ENCODE assay signal across 22 cellular contexts in the genomic region with DNA sequence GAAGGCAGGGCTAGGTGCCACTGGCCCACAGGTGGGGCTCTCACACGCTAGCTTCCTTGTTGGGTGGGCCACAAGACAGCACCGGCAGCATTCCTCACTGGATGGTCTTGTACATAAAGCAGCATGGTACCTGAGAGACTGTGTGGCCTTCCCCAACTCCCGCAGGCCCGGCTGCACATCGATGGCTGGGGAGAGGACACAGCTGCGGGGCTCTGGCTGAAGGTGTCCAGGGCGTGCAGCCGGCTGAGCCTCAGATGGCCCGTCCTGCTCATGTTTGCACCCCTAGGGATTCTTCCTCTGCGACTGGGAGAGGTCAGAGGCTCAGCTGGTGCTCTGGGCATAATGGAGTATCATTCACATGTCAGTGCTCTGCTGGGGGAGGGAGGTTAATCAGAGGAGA.
"Had no signal": no experiment of that assay in that cellular context is flagged by ENCODE, and none has a peak within 500 bp of the region (broad histone marks: within the 10 kb centered on the region; RNA-seq: fewer than 3 reads in every experiment).

No MANE protein-coding gene starts in this region.

- FAIRE-seq: islet of Langerhans had no signal

- H3K27me3 Mint-ChIP-seq: naive thymus-derived CD8-positive, alpha-beta T cell had no signal

- H3K4me1 ChIP-seq: parathyroid adenoma, right atrium auricular region, sigmoid colon, upper lobe of right lung had no signal

- H3K9ac ChIP-seq: parathyroid adenoma had no signal

- H3K27ac Mint-ChIP-seq: dendritic cell treated with granulocyte-macrophage colony-stimulating factor and Interleukin-4, amounts not matched to agents 40 ng/mL and 50 ng/mL, for 4 days; effector memory CD8-positive, alpha-beta T cell had no signal

- DNase-seq: effector memory CD8-positive, alpha-beta T cell; foreskin melanocyte; heart right ventricle; mucosa of descending colon; naive thymus-derived CD8-positive, alpha-beta T cell; nucleus accumbens; sigmoid colon; stimulated activated CD4-positive, alpha-beta T cell treated with anti-CD3 and anti-CD28 coated beads, Interleukin-2, amount 100 ng/mL, for 24 hours; stimulated activated CD4-positive, alpha-beta T cell treated with anti-CD3 and anti-CD28 coated beads, Interleukin-4, amount 100 ng/mL, for 4 hours; stimulated activated naive CD4-positive, alpha-beta T cell; testis; upper lobe of right lung had no signal

- ATAC-seq: effector memory CD8-positive, alpha-beta T cell; heart right ventricle; left lobe of liver; mucosa of descending colon; naive thymus-derived CD8-positive, alpha-beta T cell; upper lobe of right lung had no signal

- H3K36me3 ChIP-seq: esophagus muscularis mucosa, heart right ventricle, right atrium auricular region, tibial nerve, upper lobe of right lung, vagina had no signal

- H3K4me3 ChIP-seq: esophagus muscularis mucosa, heart right ventricle, mucosa of descending colon, right atrium auricular region, sigmoid colon, skin epidermis, testis, tibial nerve, upper lobe of right lung, vagina had no signal

- H3K9me3 ChIP-seq: esophagus muscularis mucosa, heart right ventricle, mucosa of descending colon, right atrium auricular region, sigmoid colon, testis, tibial nerve, upper lobe of right lung, vagina had no signal

- H3K27me3 ChIP-seq: esophagus muscularis mucosa, heart right ventricle, right atrium auricular region, sigmoid colon, testis, tibial nerve, upper lobe of right lung, vagina had no signal

- H3K4me3 Mint-ChIP-seq: dendritic cell treated with granulocyte-macrophage colony-stimulating factor and Interleukin-4, amounts not matched to agents 40 ng/mL and 50 ng/mL, for 4 days; effector memory CD8-positive, alpha-beta T cell had no signal

- H3K27ac ChIP-seq: epithelial cell of prostate, esophagus muscularis mucosa, heart right ventricle, parathyroid adenoma, right atrium auricular region, sigmoid colon, testis, tibial nerve, upper lobe of right lung, vagina had no signal

- H3K9me3 Mint-ChIP-seq: dendritic cell treated with granulocyte-macrophage colony-stimulating factor and Interleukin-4, amounts not matched to agents 40 ng/mL and 50 ng/mL, for 4 days; effector memory CD8-positive, alpha-beta T cell; naive thymus-derived CD8-positive, alpha-beta T cell had no signal

- H2AFZ ChIP-seq: parathyroid adenoma had no signal

- H3K79me2 ChIP-seq: parathyroid adenoma had no signal
